In genomic region chr10:73119457-73119856, GRCh38 we compare ENCODE assay signal across 1 cellular context.
TF ChIP-seq lines count a peak whose summit lies in the region.

No MANE protein-coding gene starts in this region.

TF ChIP-seq in GM12878, 131 proteins besides CTCF, POLR2A, EP300 and RAD21:
- peak; percentile 27; the same call in 1 of the 2 replicates for TF ChIP-seq ZNF24 (IDR thresholded peaks at IDR 0.05)
- TF ChIP-seq ESRRA (IDR thresholded peaks at IDR 0.05; ENCODE audit: low read length), result no peak
